ENCODE assay signal across 13 cellular contexts in the genomic region with DNA sequence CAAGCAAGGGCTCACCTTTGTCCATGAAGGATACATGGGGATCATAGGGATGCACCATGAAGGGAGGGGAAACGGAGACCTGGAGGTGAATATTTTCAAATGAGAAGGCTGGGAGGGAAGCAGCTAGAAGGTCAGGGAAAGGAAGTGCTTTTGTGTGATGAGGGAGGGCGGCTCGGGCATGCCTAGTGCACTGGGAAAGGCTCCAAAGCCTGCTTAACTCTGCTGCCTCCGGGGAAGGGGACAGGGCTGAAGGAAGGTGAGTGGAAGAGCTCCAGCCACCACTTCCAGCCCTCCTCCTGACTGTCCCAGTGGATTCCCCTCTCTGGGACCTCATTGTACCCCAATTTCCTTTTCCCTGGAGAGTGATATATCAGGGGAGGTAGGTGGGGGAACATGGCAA.
DNase-seq lines count a peak whose midpoint lies in the region; ATAC-seq and TF ChIP-seq lines count a peak whose summit lies in the region.
"Had no signal": no experiment of that assay in that cellular context is flagged by ENCODE, and none has a peak within 500 bp of the region (broad histone marks: within the 10 kb centered on the region; RNA-seq: fewer than 3 reads in every experiment).

No MANE protein-coding gene starts in this region.

- in situ Hi-C loops in G401 (cut with HindIII; ENCODE audit: low sequenced_read_pairs): no loop called here

- no peak for TF ChIP-seq CTCF in VCaP (conservative IDR thresholded peaks at IDR 0.05)

- intact Hi-C loops in left ventricle myocardium superior (cut with micrococcal nuclease): no loop called here

- peak overlapping the region; percentile 37; the same call in 1 of the 2 replicates for H3K27ac ChIP-seq in VCaP
- H3K27ac ChIP-seq: neutrophil had no signal

- ATAC-seq in left ventricle myocardium superior: peak; percentile 78
- ATAC-seq: CD8-positive, alpha-beta T cell had no signal

- DNase-seq in DMS153 treated with DMSO at 0.1 percent for 48 hours (lab: John Stamatoyannopoulos, UW; ENCODE audit: unreplicated experiment) (peak; percentile 59), NCI-H2029 treated with DMSO at 0.1 percent for 48 hours (lab: John Stamatoyannopoulos, UW) (peak; percentile 71), left ventricle myocardium superior (no peak), ecto neural progenitor cell (ENCODE audit: low spot score) (no peak), G401 (ENCODE audit: low spot score) (no peak), OCI-M2 (lab: John Stamatoyannopoulos, UW; ENCODE audit: unreplicated experiment) (no peak), occipital lobe (lab: John Stamatoyannopoulos, UW) (no peak)
- DNase-seq: activated CD4-positive, CD25-positive, alpha-beta regulatory T cell treated with anti-CD3 and anti-CD28 coated beads, Interleukin-2, amount 50 U/mL, for 72 hours; CD8-positive, alpha-beta T cell; MG63; stimulated activated CD4-positive, alpha-beta T cell treated with anti-CD3 and anti-CD28 coated beads, Interleukin-2, amount 100 ng/mL, for 48 hours had no signal

Comparison
In these comparisons a context has a peak if more than half of its experiments do, and no peak if none do; other contexts are left out.
1. DNase-seq: peak in DMS153 treated with DMSO at 0.1 percent for 48 hours (single experiment) and NCI-H2029 treated with DMSO at 0.1 percent for 48 hours (single experiment); none in left ventricle myocardium superior (single experiment), ecto neural progenitor cell (single experiment), G401 (single experiment), OCI-M2 (single experiment) and occipital lobe (single experiment).